19 cellular contexts compared by ENCODE assay signal in genomic region chr3:105465251-105465853, GRCh38.
DNase-seq lines count a peak whose midpoint lies in the region; ATAC-seq, FAIRE-seq and TF ChIP-seq lines count a peak whose summit lies in the region.
"Had no signal": no experiment of that assay in that cellular context is flagged by ENCODE, and none has a peak within 500 bp of the region (broad histone marks: within the 10 kb centered on the region; RNA-seq: fewer than 3 reads in every experiment).

No MANE protein-coding gene starts in this region.

- no peak for DNase-seq in GM19239 (ENCODE audit: insufficient read length, low spot score)
- DNase-seq in RCC 7860 (ENCODE audit: low spot score): no peak
- DNase-seq in frontal cortex (ENCODE audit: low spot score in 2 of 2): no peak
- DNase-seq in smooth muscle cell (lab: John Stamatoyannopoulos, UW; ENCODE audit: unreplicated experiment): no peak
- DNase-seq in transverse colon: no peak
- DNase-seq: CD4-positive, CD25-positive, alpha-beta regulatory T cell; DMS79; Karpas-422; MV-4-11; NCI-H1694; NCI-H2081 treated with DMSO at 0.1 percent for 48 hours; NCI-H446; NCI-H526; Peyer's patch; SJCRH30 had no signal

- H2AFZ ChIP-seq in smooth muscle cell (ENCODE audit: low read depth): no peak overlapping the region

- TF ChIP-seq POLR2A in transverse colon (IDR thresholded peaks at IDR 0.05): no peak

- no peak overlapping the region for H3K9ac ChIP-seq in smooth muscle cell (ENCODE audit: low read depth)

- TF ChIP-seq EP300 in transverse colon (IDR thresholded peaks at IDR 0.05; ENCODE audit: low read depth): no peak

- intact Hi-C loops in transverse colon (cut with DNase I; ENCODE audit: low total_unique reads): no loop called here

- H3K9me3 ChIP-seq in smooth muscle cell (replicated peaks; ENCODE audit: low read depth) (no peaks in the 10 kb centered on the region), transverse colon (no peaks in the 10 kb centered on the region)
- H3K9me3 ChIP-seq: Peyer's patch, SJCRH30 had no signal

- peak overlapping the region; percentile 51 for H3K4me2 ChIP-seq in smooth muscle cell

- TF ChIP-seq CTCF in smooth muscle cell (IDR thresholded peaks at IDR 0.05; ENCODE audit: borderline replicate concordance, insufficient read depth, poor library complexity, severe bottlenecking) (no peak), transverse colon (IDR thresholded peaks at IDR 0.05) (no peak)

- in situ Hi-C loops in transverse colon (cut with MboI; ENCODE audit: low pct_ligation_motif_present in 1 of 4, low pct_unique_long_range_greater_than_20kb in 1 of 4, low sequenced_read_pairs in 3 of 4): no loop called here

- H3K36me3 ChIP-seq in smooth muscle cell (ENCODE audit: low read depth): no peaks in the 10 kb centered on the region
- H3K36me3 ChIP-seq in transverse colon: no peaks in the 10 kb centered on the region
- H3K36me3 ChIP-seq: Peyer's patch, SJCRH30 had no signal

- FAIRE-seq in GM19239 (lab: Jason Lieb, UNC) (peak; percentile 59), RCC 7860 (lab: Jason Lieb, UNC) (peak; percentile 46), frontal cortex (lab: Jason Lieb, UNC) (peak; percentile 36)
- FAIRE-seq: H1, HTR-8/SVneo had no signal

- no peaks in the 10 kb centered on the region for H4K20me1 ChIP-seq in smooth muscle cell (ENCODE audit: low read depth)

- WGBS in smooth muscle cell (ENCODE audit: low lambda C conversion rate): 77% methylated on average over 2 of the region's 2 CpGs
- 89 to 97% methylated on average over 2 of the region's 2 CpGs for WGBS in transverse colon (ENCODE audit: low coverage in 1 of 2), 2 donors

- ATAC-seq in GM18861 (IDR thresholded peaks at IDR 0.05; ENCODE audit: unreplicated experiment) (no peak), HG02623 (IDR thresholded peaks at IDR 0.05; ENCODE audit: unreplicated experiment) (no peak)

- peaks cover 100% of the 10 kb centered on the region for H3K79me2 ChIP-seq in smooth muscle cell (ENCODE audit: low read depth)

- H3K4me3 ChIP-seq in smooth muscle cell: no peak overlapping the region
- H3K4me3 ChIP-seq in transverse colon: no peak overlapping the region
- H3K4me3 ChIP-seq: Peyer's patch, SJCRH30 had no signal

- H3K4me1 ChIP-seq in smooth muscle cell (ENCODE audit: low read depth): peaks cover 16% of the 10 kb centered on the region
- no peaks in the 10 kb centered on the region for H3K4me1 ChIP-seq in transverse colon
- H3K4me1 ChIP-seq: Peyer's patch, SJCRH30 had no signal

- H3K27me3 ChIP-seq in smooth muscle cell (ENCODE audit: low read depth): no peaks in the 10 kb centered on the region
- no peaks in the 10 kb centered on the region for H3K27me3 ChIP-seq in transverse colon
- H3K27me3 ChIP-seq: Peyer's patch, SJCRH30 had no signal

- no peaks in the 10 kb centered on the region for H3F3A ChIP-seq in smooth muscle cell (ENCODE audit: low read depth)

- peak overlapping the region; percentile 34 for H3K27ac ChIP-seq in smooth muscle cell (ENCODE audit: low read depth)
- H3K27ac ChIP-seq in transverse colon: no peak overlapping the region
- H3K27ac ChIP-seq: Peyer's patch, SJCRH30 had no signal
